21 cellular contexts compared by ENCODE assay signal in the genomic region with DNA sequence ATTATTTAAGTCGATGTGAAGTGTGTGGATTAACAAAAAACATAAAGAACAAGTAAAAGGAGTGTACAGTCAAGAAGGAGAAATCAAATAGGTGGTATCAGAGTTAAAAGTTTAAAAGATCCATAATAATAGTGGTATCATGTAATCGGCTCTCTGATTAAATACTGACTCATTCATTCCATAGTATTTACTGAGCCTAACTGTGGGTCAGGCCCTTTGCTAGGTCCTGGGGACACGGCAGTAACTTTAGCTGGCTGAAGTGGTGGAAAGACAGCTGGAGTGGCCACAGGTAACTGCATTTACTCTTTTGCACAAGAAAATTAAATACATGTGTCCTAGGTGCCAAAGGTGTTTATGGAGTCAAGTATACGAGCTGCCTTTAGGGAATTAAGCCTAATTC.
DNase-seq lines count a peak whose midpoint lies in the region; FAIRE-seq and TF ChIP-seq lines count a peak whose summit lies in the region.
"Had no signal": no experiment of that assay in that cellular context is flagged by ENCODE, and none has a peak within 500 bp of the region (broad histone marks: within the 10 kb centered on the region; RNA-seq: fewer than 3 reads in every experiment).

No MANE protein-coding gene starts in this region.

- H3K36me3 ChIP-seq in MG63 (no peaks in the 10 kb centered on the region), bronchial epithelial cell (ENCODE audit: control insufficient read depth, insufficient read depth, low read length) (no peaks in the 10 kb centered on the region), osteoblast (ENCODE audit: insufficient read depth, low read length) (no peaks in the 10 kb centered on the region)

- H2AFZ ChIP-seq in osteoblast (ENCODE audit: low read length): no peak overlapping the region

- peak overlapping the region; percentile 51 for H3K4me2 ChIP-seq in osteoblast (ENCODE audit: insufficient read depth, low read length)

- H4K20me1 ChIP-seq in osteoblast (ENCODE audit: insufficient read depth, low read length): peaks cover 3% of the 10 kb centered on the region

- no peak for FAIRE-seq in bronchial epithelial cell (lab: Jason Lieb, UNC)
- FAIRE-seq: frontal cortex had no signal

- TF ChIP-seq CTCF in bronchial epithelial cell (IDR thresholded peaks at IDR 0.05; ENCODE audit: insufficient read depth, low read length, severe bottlenecking): no peak
- no peak for TF ChIP-seq CTCF in osteoblast (IDR thresholded peaks at IDR 0.05; ENCODE audit: extremely low read depth, low read depth, low read length)

- H3K9me3 ChIP-seq in MG63 (no peaks in the 10 kb centered on the region), osteoblast (ENCODE audit: low read depth, low read length) (no peaks in the 10 kb centered on the region)
- H3K9me3 ChIP-seq: psoas muscle had no signal

- H3K79me2 ChIP-seq in osteoblast (ENCODE audit: insufficient read depth, low read length): peaks cover 52% of the 10 kb centered on the region

- no peak overlapping the region for H3K4me3 ChIP-seq in MG63
- H3K4me3 ChIP-seq in bronchial epithelial cell (ENCODE audit: low read depth, low read length): no peak overlapping the region
- H3K4me3 ChIP-seq in osteoblast (ENCODE audit: insufficient read depth, low read length): no peak overlapping the region
- H3K4me3 ChIP-seq: psoas muscle had no signal

- H3K4me1 ChIP-seq in osteoblast (ENCODE audit: insufficient read depth, low read length): peaks cover 17% of the 10 kb centered on the region

- H3K27me3 ChIP-seq in MG63 (no peaks in the 10 kb centered on the region), bronchial epithelial cell (ENCODE audit: control insufficient read depth, insufficient read depth, low read length) (no peaks in the 10 kb centered on the region), osteoblast (ENCODE audit: insufficient read depth, low read length) (no peaks in the 10 kb centered on the region)

- DNase-seq in DMS53 (lab: John Stamatoyannopoulos, UW) (peak; percentile 15), DMS53 treated with DMSO at 0.1 percent for 48 hours (lab: John Stamatoyannopoulos, UW; ENCODE audit: unreplicated experiment) (no peak), MG63 (peak; percentile 33), bronchial epithelial cell (ENCODE audit: low read depth) (peak; percentile 73), osteoblast (ENCODE audit: insufficient read length, low spot score, missing footprints) (no peak), amniotic stem cell (lab: John Stamatoyannopoulos, UW) (no peak), dedifferentiated amniotic fluid mesenchymal stem cell (ENCODE audit: extremely low spot score) (no peak), SW480 (ENCODE audit: low spot score) (no peak)
- DNase-seq: activated CD4-positive, alpha-beta T cell treated with anti-CD3 and anti-CD28 coated beads, Interleukin-2, amount 50 U/mL, for 1 hour; activated T-cell treated with anti-CD3 and anti-CD28 coated beads, Interleukin-2, amount 50 U/mL, for 24 hours; cerebellar nuclear complex; naive B cell; NCI-H1694; NCI-H345; NK-92 treated with Interleukin-12 subunit alpha and Interleukin-12 subunit beta, amount 100 ng/mL, for 24 hours; psoas muscle; SHP77; stimulated activated naive CD8-positive, alpha-beta T cell treated with anti-CD3 and anti-CD28 coated beads, Interleukin-15, Interleukin-2, amounts not matched to agents 100 U/mL and 50 U/mL, for 24 hours; T1000 had no signal

- H3K27ac ChIP-seq in osteoblast (ENCODE audit: low read depth, low read length): no peak overlapping the region
- H3K27ac ChIP-seq: 22Rv1, psoas muscle had no signal

Comparison
In these comparisons a context has a peak if more than half of its experiments do, and no peak if none do; other contexts are left out.
1. DNase-seq: peak in DMS53 (single experiment), MG63 (single experiment) and bronchial epithelial cell (single experiment); none in DMS53 treated with DMSO at 0.1 percent for 48 hours (single experiment), osteoblast (single experiment), amniotic stem cell (single experiment), dedifferentiated amniotic fluid mesenchymal stem cell (single experiment) and SW480 (single experiment).